Comparison of ENCODE assay signal across 8 cellular contexts in the genomic region with DNA sequence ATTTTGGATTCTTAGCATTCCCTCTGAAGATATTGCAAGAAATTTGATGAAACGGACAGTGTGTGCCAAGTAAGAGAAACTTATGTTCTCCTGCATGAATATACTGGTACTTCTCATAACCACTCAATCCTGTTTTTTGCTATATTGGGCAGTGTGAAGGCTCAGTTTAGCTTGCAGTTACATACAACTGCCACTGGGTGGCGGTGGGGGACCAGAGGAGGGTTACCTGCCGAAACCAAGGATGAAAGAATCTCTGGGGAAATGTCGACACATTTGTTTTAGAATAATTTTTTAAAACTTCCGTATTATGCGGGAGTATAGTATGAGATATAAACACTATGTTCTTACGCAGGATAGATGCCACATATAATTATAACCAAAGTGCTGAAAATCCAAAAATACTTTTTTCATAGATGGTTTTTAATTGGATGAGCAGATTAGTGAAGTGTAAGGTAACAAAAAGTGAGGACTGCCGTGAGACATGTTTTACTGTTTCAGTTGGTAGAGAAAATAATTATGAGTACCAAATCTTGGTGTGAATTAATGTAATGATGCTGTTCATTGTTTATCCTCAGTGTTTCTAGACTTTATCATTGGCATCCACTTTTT. TPM values are rescaled to one million over a fixed set of nuclear protein-coding genes. Genes with fewer than 3 reads are reported as not detected.
DNase-seq lines count a peak whose midpoint lies in the region; ATAC-seq and TF ChIP-seq lines count a peak whose summit lies in the region.

No MANE protein-coding gene starts in this region.

- no peaks in the 10 kb centered on the region for H3K9me3 Mint-ChIP-seq in CD4-positive, alpha-beta memory T cell
- no peaks in the 10 kb centered on the region for H3K9me3 Mint-ChIP-seq in activated CD4-positive, alpha-beta T cell treated with anti-CD3 and anti-CD28 coated beads, Interleukin-2, amount 10 ng/mL, durations not matched to agents 7 days and 5 days

- intact Hi-C loops in CD4-positive, alpha-beta memory T cell (cut with micrococcal nuclease) = loop anchor here (1.0 kb wide), 4 partner anchors 10 to 1543 kb away; a partner anchor contains a TSS

- CTCF ChIA-PET in CD4-positive, alpha-beta memory T cell (lab: Charles Lee; ENCODE audit: partially characterized antibody) = interaction anchor here (0.9 to 3.8 kb wide), 17 partner anchors 8 to 1543 kb away, joined by 3 to 36 read pairs (median 4); a partner anchor contains a TSS
- CTCF ChIA-PET in activated CD4-positive, alpha-beta T cell treated with anti-CD3 and anti-CD28 coated beads, Interleukin-2, amount 10 ng/mL, durations not matched to agents 7 days and 5 days (lab: Charles Lee) = interaction anchor here (1.0 to 2.1 kb wide), 6 partner anchors 8 to 208 kb away, joined by 3 to 11 read pairs (median 6); a partner anchor contains a TSS

- no peaks in the 10 kb centered on the region for H3K27me3 Mint-ChIP-seq in CD4-positive, alpha-beta memory T cell
- no peaks in the 10 kb centered on the region for H3K27me3 Mint-ChIP-seq in activated CD4-positive, alpha-beta T cell treated with anti-CD3 and anti-CD28 coated beads, Interleukin-2, amount 10 ng/mL, durations not matched to agents 7 days and 5 days

- peak overlapping the region; percentile 51 to 90 (median 83) for H3K4me3 Mint-ChIP-seq in CD4-positive, alpha-beta memory T cell
- peak overlapping the region; percentile 63 for H3K4me3 Mint-ChIP-seq in activated CD4-positive, alpha-beta T cell treated with anti-CD3 and anti-CD28 coated beads, Interleukin-2, amount 10 ng/mL, durations not matched to agents 7 days and 5 days

- H3K4me1 Mint-ChIP-seq in CD4-positive, alpha-beta memory T cell = peaks cover 22 to 37% (median 25%) of the 10 kb centered on the region in 4 donors
- H3K4me1 Mint-ChIP-seq in activated CD4-positive, alpha-beta T cell treated with anti-CD3 and anti-CD28 coated beads, Interleukin-2, amount 10 ng/mL, durations not matched to agents 7 days and 5 days = peaks cover 15% of the 10 kb centered on the region

- peak; percentile 97 for ATAC-seq in GM19372 (IDR thresholded peaks at IDR 0.05; ENCODE audit: low read depth, unreplicated experiment)
- ATAC-seq in HG03439 (IDR thresholded peaks at IDR 0.05; ENCODE audit: unreplicated experiment) = peak; percentile 90
- ATAC-seq in lung (ENCODE audit: insufficient read depth, low FRiP score) = peak; percentile 95

- peaks cover 32% of the 10 kb centered on the region in 2 donors for H3K36me3 Mint-ChIP-seq in CD4-positive, alpha-beta memory T cell
- peaks cover 20% of the 10 kb centered on the region for H3K36me3 Mint-ChIP-seq in activated CD4-positive, alpha-beta T cell treated with anti-CD3 and anti-CD28 coated beads, Interleukin-2, amount 10 ng/mL, durations not matched to agents 7 days and 5 days (ENCODE audit: low read depth)

- H3K27ac ChIP-seq in CD4-positive, alpha-beta memory T cell (ENCODE audit: low read depth, low read length) = no peak overlapping the region
- H3K27ac ChIP-seq in lung (ENCODE audit: low read depth in 1 of 2, low read length in 1 of 2) = no peak overlapping the region

- TF ChIP-seq CTCF in lung (IDR thresholded peaks at IDR 0.05; ENCODE audit: control extremely low read depth, extremely low read depth) = peak; percentile 93

- no peaks in the 10 kb centered on the region for H3K36me3 ChIP-seq in CD4-positive, alpha-beta memory T cell (ENCODE audit: insufficient read depth, low read length)
- peaks cover 4 to 5% of the 10 kb centered on the region in 2 donors for H3K36me3 ChIP-seq in lung (ENCODE audit: control insufficient read depth in 2 of 2, insufficient read depth in 2 of 2, low read length in 2 of 2)

- no peak overlapping the region for H3K4me3 ChIP-seq in CD4-positive, alpha-beta memory T cell (ENCODE audit: low read length in 2 of 2)
- H3K4me3 ChIP-seq in lung = no peak overlapping the region

- H3K4me1 ChIP-seq in CD4-positive, alpha-beta memory T cell (ENCODE audit: insufficient read depth, low read length) = no peaks in the 10 kb centered on the region
- no peaks in the 10 kb centered on the region for H3K4me1 ChIP-seq in lung (ENCODE audit: control insufficient read depth in 2 of 2, insufficient read depth in 2 of 2, low read length in 2 of 2)

- 7 to 12% methylated on average over 8 of the region's 8 CpGs for WGBS in lung, 2 donors

- H3K27ac Mint-ChIP-seq in CD4-positive, alpha-beta memory T cell = peak overlapping the region; percentile 0 to 68 (median 50)
- peak overlapping the region; percentile 43 for H3K27ac Mint-ChIP-seq in activated CD4-positive, alpha-beta T cell treated with anti-CD3 and anti-CD28 coated beads, Interleukin-2, amount 10 ng/mL, durations not matched to agents 7 days and 5 days

- POLR2A ChIA-PET in CD4-positive, alpha-beta memory T cell (lab: Charles Lee; ENCODE audit: partially characterized antibody) = interaction anchor here (0.5 to 2.0 kb wide), 5 partner anchors 8 to 206 kb away, joined by 3 to 14 read pairs (median 3); a partner anchor contains a TSS
- POLR2A ChIA-PET in activated CD4-positive, alpha-beta T cell treated with anti-CD3 and anti-CD28 coated beads, Interleukin-2, amount 10 ng/mL, durations not matched to agents 7 days and 5 days (lab: Charles Lee) = no interaction called here

- DNase-seq in CD4-positive, alpha-beta memory T cell = peak; percentile 56 to 73 (median 68)
- DNase-seq in NCI-H524 treated with DMSO at 0.1 percent for 48 hours (lab: John Stamatoyannopoulos, UW) (peak; percentile 32), dermis blood vessel endothelial cell (peak; percentile 81), lung (ENCODE audit: low spot score) (peak; percentile 60)
- peak; percentile 74 for DNase-seq in activated CD4-positive, alpha-beta T cell treated with anti-CD3 and anti-CD28 coated beads, Interleukin-2, amount 10 ng/mL, durations not matched to agents 7 days and 5 days
- peak; percentile 18 to 30 for DNase-seq in stimulated activated CD8-positive, alpha-beta memory T cell treated with anti-CD3 and anti-CD28 coated beads, Interleukin-15, amount 100 ng/mL, for 4 hours (ENCODE audit: low read depth in 2 of 2)

- H3K9me3 ChIP-seq in CD4-positive, alpha-beta memory T cell (ENCODE audit: control insufficient read depth in 1 of 2, low read length in 2 of 2) = no peaks in the 10 kb centered on the region
- H3K9me3 ChIP-seq in lung (ENCODE audit: control insufficient read depth in 2 of 2, insufficient read depth in 1 of 2, low read length in 1 of 2) = no peaks in the 10 kb centered on the region

- H3K27me3 ChIP-seq in CD4-positive, alpha-beta memory T cell (ENCODE audit: insufficient read depth, low read length) = no peaks in the 10 kb centered on the region
- no peaks in the 10 kb centered on the region for H3K27me3 ChIP-seq in lung (ENCODE audit: control insufficient read depth, insufficient read depth)

RNA-seq across cellular contexts. Expression of a gene that starts 9.7 kb away (rescaled TPM):
- 10 to 100 TPM; 25.5 to 30.8 TPM for total RNA-seq in CD4-positive, alpha-beta memory T cell
- 10 to 100 TPM in 1 of 2 donors, 1 to 10 TPM in 1; 7.8 to 15.8 TPM for polyA plus RNA-seq in CD4-positive, alpha-beta memory T cell
- 10 to 100 TPM; 15.1 to 16.3 TPM for total RNA-seq in activated CD4-positive, alpha-beta T cell treated with anti-CD3 and anti-CD28 coated beads, Interleukin-2, amount 10 ng/mL, durations not matched to agents 7 days and 5 days
- 17.1 and 18.0 TPM in 2 replicates for total RNA-seq in dermis blood vessel endothelial cell
- total RNA-seq in lung = 10 to 100 TPM; 17.0 to 46.1 TPM
- polyA plus RNA-seq in lung = 10 to 100 TPM in 1 of 2 donors, 1 to 10 TPM in 1; 9.9 to 13.6 TPM

RNA-seq across cellular contexts. Expression of a gene that starts 39.5 kb away (rescaled TPM):
- total RNA-seq in CD4-positive, alpha-beta memory T cell = 10 to 100 TPM; 10.6 to 12.7 TPM
- polyA plus RNA-seq in CD4-positive, alpha-beta memory T cell = 1 to 10 TPM; 8.1 to 9.6 TPM
- 1 to 10 TPM; 7.5 to 8.3 TPM for total RNA-seq in activated CD4-positive, alpha-beta T cell treated with anti-CD3 and anti-CD28 coated beads, Interleukin-2, amount 10 ng/mL, durations not matched to agents 7 days and 5 days
- 13.0 and 20.3 TPM in 2 replicates for total RNA-seq in dermis blood vessel endothelial cell
- 10 to 100 TPM; 22.3 to 41.9 TPM for total RNA-seq in lung
- polyA plus RNA-seq in lung = 10 to 100 TPM in 1 of 2 donors, 1 to 10 TPM in 1; 8.1 to 19.2 TPM

Comparison
In these comparisons a context has a peak if more than half of its experiments do, and no peak if none do; other contexts are left out.
1. DNase-seq: peak in every context shown above with its lines; median percentile 81 in dermis blood vessel endothelial cell; 74 in activated CD4-positive, alpha-beta T cell treated with anti-CD3 and anti-CD28 coated beads, Interleukin-2, amount 10 ng/mL, durations not matched to agents 7 days and 5 days; 68 in CD4-positive, alpha-beta memory T cell; 60 in lung; 32 in NCI-H524 treated with DMSO at 0.1 percent for 48 hours; 24 in stimulated activated CD8-positive, alpha-beta memory T cell treated with anti-CD3 and anti-CD28 coated beads, Interleukin-15, amount 100 ng/mL, for 4 hours.